Comparison of ENCODE assay signal across 8 cellular contexts in genomic region chr12:91406920-91407341, GRCh38.
A peak's percentile ranks its signal among the peaks of the same experiment; 100 is the strongest.
DNase-seq lines count a peak whose midpoint lies in the region; ATAC-seq, FAIRE-seq and TF ChIP-seq lines count a peak whose summit lies in the region.

No MANE protein-coding gene starts in this region.

- H3K9ac ChIP-seq in HCT116 (ENCODE audit: low read length), result no peak overlapping the region
- H3K9ac ChIP-seq in keratinocyte (ENCODE audit: control insufficient read depth, extremely low read depth, insufficient read depth, low read length), result peak overlapping the region; percentile 30

- no TSS peak for BruUV-seq in HCT116 (replicated peaks; lab: Mats Ljungman, UMichigan)

- DNase-seq in HCT116 (ENCODE audit: low read depth, low spot score) (peak; percentile 13), NCI-H226 (peak; percentile 79), keratinocyte (ENCODE audit: low read depth, low spot score) (peak; percentile 89), NCI-H82 treated with DMSO at 0.1 percent for 48 hours (lab: John Stamatoyannopoulos, UW; ENCODE audit: unreplicated experiment) (no peak), GM19239 (ENCODE audit: insufficient read length, low spot score) (no peak), left cardiac atrium (no peak), SKM-1 (lab: John Stamatoyannopoulos, UW; ENCODE audit: unreplicated experiment) (no peak)

- H3K27me3 ChIP-seq in HCT116 (ENCODE audit: insufficient read depth, low read length), result no peaks in the 10 kb centered on the region
- no peaks in the 10 kb centered on the region for H3K27me3 ChIP-seq in keratinocyte (ENCODE audit: control insufficient read depth, extremely low read depth, insufficient read depth, low read length)

- ATAC-seq in GM18520 (IDR thresholded peaks at IDR 0.05; ENCODE audit: unreplicated experiment) (peak; percentile 61), HCT116 (peak; percentile 52), left cardiac atrium (no peak)

- no peak for TF ChIP-seq POLR2A in HCT116 (IDR thresholded peaks at IDR 0.05; ENCODE audit: borderline replicate concordance, extremely low read depth, insufficient read depth, insufficient read length)

- intact Hi-C loops in HCT116 (cut with micrococcal nuclease) (no loop called here), left cardiac atrium (cut with DNase I) (no loop called here)

- H2AFZ ChIP-seq in HCT116 (ENCODE audit: low read depth, low read length, poor library complexity, severe bottlenecking) (no peak overlapping the region), keratinocyte (ENCODE audit: control insufficient read depth, low read length) (peak overlapping the region; percentile 63)

- H3K27ac ChIP-seq in HCT116 (ENCODE audit: low read depth, low read length), result no peak overlapping the region
- peak overlapping the region; percentile 74 for H3K27ac ChIP-seq in keratinocyte (ENCODE audit: control insufficient read depth, insufficient read depth, low read length)

- CTCF ChIA-PET in HCT116 (lab: Charles Lee), result interaction anchor here (1.0 kb wide), 1 partner anchor 25 kb away, joined by 4 read pairs; no protein-coding TSS in a partner anchor

- TF ChIP-seq CTCF in HCT116 (IDR thresholded peaks at IDR 0.05 in 2 of 3, conservative IDR thresholded peaks at IDR 0.05 in 1 of 3; ENCODE audit: borderline replicate concordance in 1 of 3, insufficient read depth in 1 of 3, low read depth in 2 of 3, low read length in 2 of 3), result no peak
- peak in 2 of 3 experiments; percentile 2 to 23 for TF ChIP-seq CTCF in keratinocyte (optimal IDR thresholded peaks at IDR 0.05 in 1 of 3, IDR thresholded peaks at IDR 0.05 in 1 of 3, conservative IDR thresholded peaks at IDR 0.05 in 1 of 3; ENCODE audit: extremely low read depth in 1 of 3, insufficient read depth in 2 of 3, low read length in 3 of 3)

- POLR2A ChIA-PET in HCT116 (lab: Charles Lee), result no interaction called here

- no peaks in the 10 kb centered on the region for H3K9me3 ChIP-seq in HCT116 (ENCODE audit: control insufficient read depth in 1 of 2, insufficient read depth in 1 of 2, low read depth in 1 of 2, low read length in 2 of 2)
- H3K9me3 ChIP-seq in keratinocyte (ENCODE audit: control insufficient read depth, low read depth, low read length), result no peaks in the 10 kb centered on the region

- H3K9me1 ChIP-seq in keratinocyte (ENCODE audit: control insufficient read depth, extremely low read depth, insufficient read depth, low read length), result no peaks in the 10 kb centered on the region

- no peaks in the 10 kb centered on the region for H3K36me3 ChIP-seq in HCT116 (ENCODE audit: control insufficient read depth in 1 of 2, insufficient read depth in 2 of 2, low read length in 2 of 2)
- H3K36me3 ChIP-seq in keratinocyte (ENCODE audit: control insufficient read depth in 2 of 2, extremely low read depth in 1 of 2, insufficient read depth in 2 of 2, low read length in 2 of 2), result no peaks in the 10 kb centered on the region

- RAD21 ChIA-PET in HCT116 (lab: Charles Lee; ENCODE audit: low non-redundant PET in 1 of 2, low total read pairs in 2 of 2, uncharacterized antibody in 2 of 2, unreplicated experiment in 2 of 2), result no interaction called here

- H3K4me2 ChIP-seq in HCT116 (ENCODE audit: low read length) (no peak overlapping the region), keratinocyte (ENCODE audit: control insufficient read depth, extremely low read depth, insufficient read depth, low read depth, low read length) (peak overlapping the region; percentile 51)

- H3K79me2 ChIP-seq in HCT116 (ENCODE audit: insufficient read depth, low read length) (no peaks in the 10 kb centered on the region), keratinocyte (ENCODE audit: control insufficient read depth, insufficient read depth, low read length) (no peaks in the 10 kb centered on the region)

- dilution Hi-C loops in keratinocyte (cut with MboI; ENCODE audit: extremely low pct_ligation_motif_present, low sequenced_read_pairs), result no loop called here

- H3K4me1 ChIP-seq in HCT116 (ENCODE audit: control insufficient read depth in 1 of 2, insufficient read depth in 2 of 2, low read length in 2 of 2) (peaks cover 0 to 9% of the 10 kb centered on the region in 2 experiments; a peak in 1 of 4 replicates), keratinocyte (ENCODE audit: control insufficient read depth, extremely low read depth, insufficient read depth, low read length) (peaks cover 16% of the 10 kb centered on the region)

- H3K9me2 ChIP-seq in HCT116 (ENCODE audit: insufficient read depth), result no peaks in the 10 kb centered on the region

- TF ChIP-seq RAD21 in HCT116 (IDR thresholded peaks at IDR 0.05; ENCODE audit: low read depth), result no peak

- H3K4me3 ChIP-seq in HCT116 (replicated peaks in 1 of 2; ENCODE audit: low read depth in 1 of 2, low read length in 2 of 2), result no peak overlapping the region
- H3K4me3 ChIP-seq in keratinocyte (ENCODE audit: control insufficient read depth in 2 of 3, extremely low read depth in 1 of 3, insufficient read depth in 2 of 3, low read depth in 1 of 3, low read length in 3 of 3), result no peak overlapping the region

- FAIRE-seq in keratinocyte (lab: Jason Lieb, UNC), result peak; percentile 90
- no peak for FAIRE-seq in GM19239 (lab: Jason Lieb, UNC)

- no peaks in the 10 kb centered on the region for H4K20me1 ChIP-seq in HCT116 (ENCODE audit: insufficient read depth)
- no peaks in the 10 kb centered on the region for H4K20me1 ChIP-seq in keratinocyte (ENCODE audit: control insufficient read depth, extremely low read depth, insufficient read depth, low read length)

TF ChIP-seq in HCT116, 20 proteins besides CTCF, POLR2A, EP300 and RAD21:
- TF ChIP-seq SRF (IDR thresholded peaks at IDR 0.05; ENCODE audit: low read depth) (no peak), SIN3A (IDR thresholded peaks at IDR 0.05; ENCODE audit: low read depth) (no peak), EZH2 (IDR thresholded peaks at IDR 0.05) (no peak), REST (IDR thresholded peaks at IDR 0.05; ENCODE audit: low read depth) (no peak), CEBPB (IDR thresholded peaks at IDR 0.05; ENCODE audit: low read depth) (no peak), MAX (IDR thresholded peaks at IDR 0.05) (no peak), FOSL1 (IDR thresholded peaks at IDR 0.05; ENCODE audit: low read depth) (no peak), ZNF274 (IDR thresholded peaks at IDR 0.05; ENCODE audit: low read depth, low read length) (no peak), SP1 (IDR thresholded peaks at IDR 0.05; ENCODE audit: low read depth) (no peak)

Comparison
In these comparisons a context has a peak if more than half of its experiments do, and no peak if none do; other contexts are left out.
1. ATAC-seq: peak in GM18520 (single experiment) and HCT116 (single experiment); none in left cardiac atrium (0 of 2).
2. DNase-seq: peak in HCT116 (single experiment), NCI-H226 (single experiment) and keratinocyte (single experiment); none in NCI-H82 treated with DMSO at 0.1 percent for 48 hours (single experiment), GM19239 (single experiment), left cardiac atrium (single experiment) and SKM-1 (single experiment).
3. CTCF ChIP-seq: peak in keratinocyte (2 of 3); none in HCT116 (0 of 3).